26 cellular contexts compared by ENCODE assay signal in genomic region chr6:150272976-150273315, GRCh38.
"Had no signal": no experiment of that assay in that cellular context is flagged by ENCODE, and none has a peak within 500 bp of the region (broad histone marks: within the 10 kb centered on the region; RNA-seq: fewer than 3 reads in every experiment).

No MANE protein-coding gene starts in this region.

- H3K4me3 ChIP-seq: ascending aorta, colonic mucosa, dorsolateral prefrontal cortex, esophagus squamous epithelium, lung, testis, upper lobe of left lung had no signal

- H3K27ac Mint-ChIP-seq: activated CD8-positive, alpha-beta T cell treated with anti-CD3 and anti-CD28 coated beads, Interleukin-2, amount 10 ng/mL, durations not matched to agents 7 days and 5 days; effector memory CD8-positive, alpha-beta T cell; naive thymus-derived CD4-positive, alpha-beta T cell; stimulated activated naive B cell treated with anti-CD40 and anti-IgM and Interleukin-4, amounts not matched to agents 10 μg/mL and 1 μg/mL and 100 μg/mL, for 72 hours had no signal

- H3K4me3 Mint-ChIP-seq: activated CD8-positive, alpha-beta T cell treated with anti-CD3 and anti-CD28 coated beads, Interleukin-2, amount 10 ng/mL, durations not matched to agents 7 days and 5 days; central memory CD8-positive, alpha-beta T cell; effector memory CD8-positive, alpha-beta T cell; naive thymus-derived CD4-positive, alpha-beta T cell; neural crest cell; stimulated activated naive B cell treated with anti-CD40 and anti-IgM and Interleukin-4, amounts not matched to agents 10 μg/mL and 1 μg/mL and 100 μg/mL, for 72 hours had no signal

- H3K36me3 ChIP-seq: ascending aorta, colonic mucosa, esophagus squamous epithelium, upper lobe of left lung had no signal

- H3K9me3 Mint-ChIP-seq: activated naive CD4-positive, alpha-beta T cell treated with anti-CD3 and anti-CD28 coated beads, Interleukin-2, amount 50 U/mL, for 72 hours; central memory CD8-positive, alpha-beta T cell; effector memory CD8-positive, alpha-beta T cell had no signal

- H3K27me3 ChIP-seq: ascending aorta, colonic mucosa, testis, upper lobe of left lung had no signal

- H3K27ac ChIP-seq: ascending aorta, colonic mucosa, dorsolateral prefrontal cortex, testis, upper lobe of left lung, VCaP had no signal

- H3K4me1 Mint-ChIP-seq: naive thymus-derived CD4-positive, alpha-beta T cell had no signal

- DNase-seq: activated CD4-positive, alpha-beta T cell treated with anti-CD3 and anti-CD28 coated beads, Interleukin-2, amount 50 U/mL, for 1 hour; activated CD4-positive, CD25-positive, alpha-beta regulatory T cell treated with anti-CD3 and anti-CD28 coated beads, Interleukin-2, amount 50 U/mL, for 72 hours; activated CD8-positive, alpha-beta T cell treated with anti-CD3 and anti-CD28 coated beads, Interleukin-2, amount 10 ng/mL, durations not matched to agents 7 days and 5 days; activated T-cell treated with anti-CD3 and anti-CD28 coated beads, Interleukin-2, amount 50 U/mL, for 1 hour; colonic mucosa; effector memory CD8-positive, alpha-beta T cell; esophagus squamous epithelium; kidney; naive thymus-derived CD4-positive, alpha-beta T cell; occipital lobe; small intestine; stimulated activated CD4-positive, alpha-beta T cell treated with anti-CD3 and anti-CD28 coated beads, Interleukin-15, amount 100 ng/mL, for 24 hours; stimulated activated CD4-positive, alpha-beta T cell treated with anti-CD3 and anti-CD28 coated beads, Interleukin-2, amount 100 ng/mL, for 48 hours; stimulated activated CD8-positive, alpha-beta memory T cell treated with anti-CD3 and anti-CD28 coated beads, Interleukin-4, amount 100 ng/mL, for 48 hours; stimulated activated naive B cell treated with anti-CD40 and anti-IgM and Interleukin-4, amounts not matched to agents 10 μg/mL and 1 μg/mL and 100 μg/mL, for 72 hours; T-helper 2 cell; testis; upper lobe of left lung had no signal

- H3K4me1 ChIP-seq: ascending aorta, colonic mucosa, upper lobe of left lung had no signal

- ATAC-seq: activated CD8-positive, alpha-beta T cell treated with anti-CD3 and anti-CD28 coated beads, Interleukin-2, amount 10 ng/mL, durations not matched to agents 7 days and 5 days; effector memory CD8-positive, alpha-beta T cell; left lobe of liver; naive thymus-derived CD4-positive, alpha-beta T cell had no signal

- H3K36me3 Mint-ChIP-seq: activated naive CD4-positive, alpha-beta T cell treated with anti-CD3 and anti-CD28 coated beads, Interleukin-2, amount 50 U/mL, for 72 hours; naive thymus-derived CD4-positive, alpha-beta T cell; stimulated activated naive B cell treated with anti-CD40 and anti-IgM and Interleukin-4, amounts not matched to agents 10 μg/mL and 1 μg/mL and 100 μg/mL, for 72 hours had no signal

- H3K9me3 ChIP-seq: ascending aorta, colonic mucosa, esophagus squamous epithelium, testis, upper lobe of left lung had no signal
